23 cellular contexts compared by ENCODE assay signal in the genomic region with DNA sequence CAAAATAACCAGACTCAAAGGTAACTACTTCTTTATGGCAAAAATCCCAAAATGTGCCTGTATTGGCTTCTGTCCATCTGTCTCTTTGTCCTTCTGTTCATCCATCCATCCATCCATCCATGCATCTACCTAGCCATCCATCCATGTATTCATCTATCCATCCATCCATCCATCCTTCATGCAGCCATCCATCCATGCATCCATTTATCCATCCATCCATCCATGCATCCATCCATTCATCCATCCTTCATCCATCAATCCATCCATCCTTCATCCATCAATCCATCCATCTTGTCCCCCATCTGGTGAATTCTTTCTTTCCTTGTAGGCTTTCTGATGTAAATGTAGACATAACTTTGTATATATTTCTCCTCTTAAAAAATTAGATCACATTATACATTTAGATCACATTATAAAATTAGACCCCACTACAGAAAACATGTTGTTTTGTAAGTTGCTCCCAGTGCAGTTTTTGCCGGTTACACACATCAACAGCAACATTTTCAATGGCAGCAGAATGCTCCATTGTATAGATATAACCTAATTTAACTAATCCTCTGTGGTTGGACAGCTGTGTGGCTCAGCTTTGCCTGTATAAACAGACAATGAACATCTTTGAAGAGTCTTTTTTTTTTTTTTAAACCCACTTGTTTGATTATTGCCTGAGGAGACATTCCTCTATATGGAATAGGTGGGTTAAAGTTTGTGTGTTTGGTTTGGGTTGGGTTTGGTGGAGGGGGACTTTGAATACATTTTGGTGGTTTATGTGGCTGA.
DNase-seq lines count a peak whose midpoint lies in the region; ATAC-seq and TF ChIP-seq lines count a peak whose summit lies in the region.
"Had no signal": no experiment of that assay in that cellular context is flagged by ENCODE, and none has a peak within 500 bp of the region (broad histone marks: within the 10 kb centered on the region; RNA-seq: fewer than 3 reads in every experiment).

No MANE protein-coding gene starts in this region.

- 78 to 83% methylated on average over 1 of the region's 1 CpG for WGBS in lower leg skin, 2 donors

- no peak for ATAC-seq in GM18870 (IDR thresholded peaks at IDR 0.05; ENCODE audit: unreplicated experiment)
- no peak for ATAC-seq in HG03378 (IDR thresholded peaks at IDR 0.05; ENCODE audit: unreplicated experiment)
- ATAC-seq: HCT116; stimulated activated naive CD8-positive, alpha-beta T cell treated with anti-CD3 and anti-CD28 coated beads, Interleukin-15, Interleukin-2, amounts not matched to agents 100 U/mL and 50 U/mL, for 24 hours had no signal

- H3K27ac ChIP-seq in HEK293 (ENCODE audit: extremely low read depth, low read depth, low read length), result no peak overlapping the region
- H3K27ac ChIP-seq: cardiac muscle cell, HL-60, SK-N-MC, vagina had no signal

- H3K9me3 Mint-ChIP-seq in brain, result peaks cover 0 to 6% (median 0%) of the 10 kb centered on the region in 5 experiments
- H3K9me3 Mint-ChIP-seq: activated T-cell treated with anti-CD3 and anti-CD28 coated beads, Interleukin-2, amount 50 U/mL, for 72 hours; T-helper 2 cell treated with Interferon-gamma antibody and Interleukin-4, amounts not matched to agents 5 μg/mL and 100 μg/mL, for 36 hours had no signal

- peaks cover 81% of the 10 kb centered on the region for H3K4me1 Mint-ChIP-seq in brain

- TF ChIP-seq CTCF in HEK293 (tag by site-specific recombination; IDR thresholded peaks at IDR 0.05) (no peak), brain (conservative IDR thresholded peaks at IDR 0.05) (no peak), lower leg skin (IDR thresholded peaks at IDR 0.05) (no peak)

- DNase-seq in NCI-H1048 (lab: John Stamatoyannopoulos, UW) (peak; percentile 82), skeletal muscle cell (ENCODE audit: low read depth) (peak; percentile 2), lower leg skin (ENCODE audit: low spot score in 2 of 2) (no peak)
- DNase-seq: activated CD4-positive, alpha-beta T cell treated with anti-CD3 and anti-CD28 coated beads for 48 hours; activated naive CD4-positive, alpha-beta T cell treated with anti-CD3 and anti-CD28 coated beads, Interleukin-2, amount 50 U/mL, for 16 hours; activated T-cell treated with anti-CD3 and anti-CD28 coated beads, Interleukin-2, amount 50 U/mL, for 72 hours; kidney glomerular epithelial cell; NCI-H1436 treated with DMSO at 0.1 percent for 48 hours; NCI-H510A; occipital lobe; RPMI8226; stimulated activated naive CD8-positive, alpha-beta T cell treated with anti-CD3 and anti-CD28 coated beads, Interleukin-15, Interleukin-2, amounts not matched to agents 100 U/mL and 50 U/mL, for 24 hours had no signal

- POLR2A ChIA-PET in HEK293 (lab: Yijun Ruan, JAX), result no interaction called here

- H3K36me3 Mint-ChIP-seq in brain, result peaks cover 61% of the 10 kb centered on the region

- peaks cover 0 to 15% of the 10 kb centered on the region in 2 experiments; a peak in 2 of 3 replicates for H3K36me3 ChIP-seq in HEK293 (ENCODE audit: control insufficient read depth in 2 of 2, insufficient read depth in 1 of 2, low read length in 2 of 2)
- H3K36me3 ChIP-seq: cardiac muscle cell, thoracic aorta, vagina had no signal

- CTCF ChIA-PET in HEK293 (lab: Yijun Ruan, JAX), result no interaction called here

- intact Hi-C loops in lower leg skin (cut with DNase I; ENCODE audit: low total_unique reads), result no loop called here

- peaks cover 4% of the 10 kb centered on the region for H3K4me1 ChIP-seq in HEK293 (ENCODE audit: control insufficient read depth, insufficient read depth, low read length)
- H3K4me1 ChIP-seq: vagina had no signal

- H3K4me3 Mint-ChIP-seq in brain, result peak overlapping the region in 1 of 5 experiments; percentile 46
- H3K4me3 Mint-ChIP-seq: T-helper 2 cell treated with Interferon-gamma antibody and Interleukin-4, amounts not matched to agents 5 μg/mL and 100 μg/mL, for 36 hours had no signal

- no peaks in the 10 kb centered on the region for H3K27me3 Mint-ChIP-seq in brain

- H3K27ac Mint-ChIP-seq in brain, result peak overlapping the region; percentile 0 to 51 (median 17)
- H3K27ac Mint-ChIP-seq: activated T-cell treated with anti-CD3 and anti-CD28 coated beads, Interleukin-2, amount 50 U/mL, for 72 hours; T-helper 2 cell treated with Interferon-gamma antibody and Interleukin-4, amounts not matched to agents 5 μg/mL and 100 μg/mL, for 36 hours had no signal

- H3K4me3 ChIP-seq in HEK293 (ENCODE audit: low read depth, low read length) (no peak overlapping the region), skeletal muscle cell (ENCODE audit: low read depth, low read length) (no peak overlapping the region), lower leg skin (ENCODE audit: low read depth, poor library complexity, severe bottlenecking) (no peak overlapping the region)
- H3K4me3 ChIP-seq: cardiac muscle cell, SK-N-MC, thoracic aorta, vagina had no signal

- no peak for TF ChIP-seq POLR2A in lower leg skin (IDR thresholded peaks at IDR 0.05)

- no peaks in the 10 kb centered on the region for H3K9me3 ChIP-seq in HEK293 (ENCODE audit: control insufficient read depth, insufficient read depth, low read depth, low read length)
- H3K9me3 ChIP-seq: thoracic aorta, vagina had no signal

TF ChIP-seq in HEK293, 187 proteins besides CTCF, POLR2A, EP300 and RAD21:
- peak; percentile 99 for TF ChIP-seq ZNF366 (tag by site-specific recombination; conservative IDR thresholded peaks at IDR 0.05)
- TF ChIP-seq, protein P1, sequence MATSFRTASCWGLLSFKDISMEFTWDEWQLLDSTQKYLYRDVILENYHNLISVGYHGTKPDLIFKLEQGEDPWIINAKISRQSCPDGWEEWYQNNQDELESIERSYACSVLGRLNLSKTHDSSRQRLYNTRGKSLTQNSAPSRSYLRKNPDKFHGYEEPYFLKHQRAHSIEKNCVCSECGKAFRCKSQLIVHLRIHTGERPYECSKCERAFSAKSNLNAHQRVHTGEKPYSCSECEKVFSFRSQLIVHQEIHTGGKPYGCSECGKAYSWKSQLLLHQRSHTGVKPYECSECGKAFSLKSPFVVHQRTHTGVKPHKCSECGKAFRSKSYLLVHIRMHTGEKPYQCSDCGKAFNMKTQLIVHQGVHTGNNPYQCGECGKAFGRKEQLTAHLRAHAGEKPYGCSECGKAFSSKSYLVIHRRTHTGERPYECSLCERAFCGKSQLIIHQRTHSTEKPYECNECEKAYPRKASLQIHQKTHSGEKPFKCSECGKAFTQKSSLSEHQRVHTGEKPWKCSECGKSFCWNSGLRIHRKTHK (tag by site-specific recombination; IDR thresholded peaks at IDR 0.05), result no peak
- no peak for TF ChIP-seq WT1 (tag by site-specific recombination; IDR thresholded peaks at IDR 0.05)
- TF ChIP-seq ZNF223 (tag by site-specific recombination; IDR thresholded peaks at IDR 0.05), result no peak
- peak; percentile 100 for TF ChIP-seq ZBTB17 (tag by site-specific recombination; IDR thresholded peaks at IDR 0.05)
TF ChIP-seq in HEK293: peak in this region for 2.

Comparison
In these comparisons a context has a peak if more than half of its experiments do, and no peak if none do; other contexts are left out.
1. DNase-seq: peak in NCI-H1048 (single experiment) and skeletal muscle cell (single experiment); none in lower leg skin (0 of 2).